8 cellular contexts compared by ENCODE assay signal in genomic region chr19:489418-490196, GRCh38. TPM values are rescaled to one million over a fixed set of nuclear protein-coding genes. Genes with fewer than 3 reads are reported as not detected.
DNase-seq lines count a peak whose midpoint lies in the region; ATAC-seq and TF ChIP-seq lines count a peak whose summit lies in the region.

No MANE protein-coding gene starts in this region.

- H3K4me3 Mint-ChIP-seq in activated CD4-positive, alpha-beta memory T cell treated with anti-CD3 and anti-CD28 coated beads, Interleukin-2, amount 10 ng/mL, durations not matched to agents 7 days and 5 days: peak overlapping the region; percentile 76
- peak overlapping the region; percentile 89 for H3K4me3 Mint-ChIP-seq in glutamatergic neuron (ENCODE audit: unreplicated experiment)

- H3K27ac ChIP-seq in C4-2B: peak overlapping the region; percentile 90

- H3K9me3 Mint-ChIP-seq in activated CD4-positive, alpha-beta memory T cell treated with anti-CD3 and anti-CD28 coated beads, Interleukin-2, amount 10 ng/mL, durations not matched to agents 7 days and 5 days: peaks cover 4% of the 10 kb centered on the region
- H3K9me3 Mint-ChIP-seq in glutamatergic neuron (ENCODE audit: unreplicated experiment): peaks cover 23% of the 10 kb centered on the region

- peak; percentile 22 for ATAC-seq in GM21825 (IDR thresholded peaks at IDR 0.05; ENCODE audit: unreplicated experiment)
- no peak for ATAC-seq in HG02642 (IDR thresholded peaks at IDR 0.05; ENCODE audit: poor library complexity, unreplicated experiment)
- no peak for ATAC-seq in HG03342 (IDR thresholded peaks at IDR 0.05; ENCODE audit: unreplicated experiment)

- POLR2A ChIA-PET in activated CD4-positive, alpha-beta memory T cell treated with anti-CD3 and anti-CD28 coated beads, Interleukin-2, amount 10 ng/mL, durations not matched to agents 7 days and 5 days (lab: Charles Lee): interaction anchor here (0.6 to 3.0 kb wide), 7 partner anchors 16 to 145 kb away, joined by 3 to 44 read pairs (median 3); partner anchors contain the start of genes MIER2 and TPGS1

- CTCF ChIA-PET in activated CD4-positive, alpha-beta memory T cell treated with anti-CD3 and anti-CD28 coated beads, Interleukin-2, amount 10 ng/mL, durations not matched to agents 7 days and 5 days (lab: Charles Lee): interaction anchor here (0.7 to 2.0 kb wide), 4 partner anchors 14 to 146 kb away, joined by 3 to 19 read pairs (median 7); no protein-coding TSS in a partner anchor

- H3K4me1 Mint-ChIP-seq in activated CD4-positive, alpha-beta memory T cell treated with anti-CD3 and anti-CD28 coated beads, Interleukin-2, amount 10 ng/mL, durations not matched to agents 7 days and 5 days: peaks cover 14% of the 10 kb centered on the region
- H3K4me1 Mint-ChIP-seq in glutamatergic neuron (ENCODE audit: low read depth, unreplicated experiment): peaks cover 22% of the 10 kb centered on the region

- H3K36me3 Mint-ChIP-seq in activated CD4-positive, alpha-beta memory T cell treated with anti-CD3 and anti-CD28 coated beads, Interleukin-2, amount 10 ng/mL, durations not matched to agents 7 days and 5 days (ENCODE audit: low read depth): peaks cover 4% of the 10 kb centered on the region
- H3K36me3 Mint-ChIP-seq in glutamatergic neuron (ENCODE audit: unreplicated experiment): no peaks in the 10 kb centered on the region

- DNase-seq in activated CD4-positive, alpha-beta memory T cell treated with anti-CD3 and anti-CD28 coated beads, Interleukin-2, amount 10 ng/mL, durations not matched to agents 7 days and 5 days: no peak
- DNase-seq in glutamatergic neuron (peak; percentile 76), pons (ENCODE audit: low spot score) (peak; percentile 42), NCI-H2029 (lab: John Stamatoyannopoulos, UW) (no peak)

- H3K27ac Mint-ChIP-seq in activated CD4-positive, alpha-beta memory T cell treated with anti-CD3 and anti-CD28 coated beads, Interleukin-2, amount 10 ng/mL, durations not matched to agents 7 days and 5 days: peak overlapping the region; percentile 76
- H3K27ac Mint-ChIP-seq in glutamatergic neuron (ENCODE audit: unreplicated experiment): peak overlapping the region; percentile 92

- H3K27me3 Mint-ChIP-seq in activated CD4-positive, alpha-beta memory T cell treated with anti-CD3 and anti-CD28 coated beads, Interleukin-2, amount 10 ng/mL, durations not matched to agents 7 days and 5 days: peaks cover 4% of the 10 kb centered on the region
- peaks cover 32% of the 10 kb centered on the region for H3K27me3 Mint-ChIP-seq in glutamatergic neuron (ENCODE audit: unreplicated experiment)

- TF ChIP-seq CTCF in C4-2B (conservative IDR thresholded peaks at IDR 0.05): no peak
- TF ChIP-seq CTCF in glutamatergic neuron (IDR thresholded peaks at IDR 0.05; ENCODE audit: partially characterized antibody, unreplicated experiment): no peak

RNA-seq across cellular contexts. Expression of gene MADCAM1, which starts 6.7 kb away (rescaled TPM):
- under 1 TPM; 0.78 to 0.81 TPM for total RNA-seq in activated CD4-positive, alpha-beta memory T cell treated with anti-CD3 and anti-CD28 coated beads, Interleukin-2, amount 10 ng/mL, durations not matched to agents 7 days and 5 days
- total RNA-seq in glutamatergic neuron (ENCODE audit: unreplicated experiment): 1.7 TPM

RNA-seq across cellular contexts. Expression of gene TPGS1, which starts 17.7 kb away (rescaled TPM):
- total RNA-seq in activated CD4-positive, alpha-beta memory T cell treated with anti-CD3 and anti-CD28 coated beads, Interleukin-2, amount 10 ng/mL, durations not matched to agents 7 days and 5 days: 10 to 100 TPM; 22.9 to 24.0 TPM
- 20.0 TPM for total RNA-seq in glutamatergic neuron (ENCODE audit: unreplicated experiment)

RNA-seq across cellular contexts. Expression of gene SHC2, which starts 28.8 kb away (rescaled TPM):
- not detected for total RNA-seq in activated CD4-positive, alpha-beta memory T cell treated with anti-CD3 and anti-CD28 coated beads, Interleukin-2, amount 10 ng/mL, durations not matched to agents 7 days and 5 days
- 343 TPM for total RNA-seq in glutamatergic neuron (ENCODE audit: unreplicated experiment)

RNA-seq across cellular contexts. Expression of gene CDC34, which starts 42.0 kb away (rescaled TPM):
- 10 to 100 TPM; 50.3 to 50.4 TPM for total RNA-seq in activated CD4-positive, alpha-beta memory T cell treated with anti-CD3 and anti-CD28 coated beads, Interleukin-2, amount 10 ng/mL, durations not matched to agents 7 days and 5 days
- total RNA-seq in glutamatergic neuron (ENCODE audit: unreplicated experiment): 136 TPM

RNA-seq across cellular contexts. Expression of gene GZMM, which starts 54.2 kb away (rescaled TPM):
- 10 to 100 TPM; 45.1 to 45.2 TPM for total RNA-seq in activated CD4-positive, alpha-beta memory T cell treated with anti-CD3 and anti-CD28 coated beads, Interleukin-2, amount 10 ng/mL, durations not matched to agents 7 days and 5 days
- 0.47 TPM for total RNA-seq in glutamatergic neuron (ENCODE audit: unreplicated experiment)

Comparison
In these comparisons a context has a peak if more than half of its experiments do, and no peak if none do; other contexts are left out.
1. DNase-seq: peak in glutamatergic neuron (single experiment) and pons (single experiment); none in activated CD4-positive, alpha-beta memory T cell treated with anti-CD3 and anti-CD28 coated beads, Interleukin-2, amount 10 ng/mL, durations not matched to agents 7 days and 5 days (single experiment) and NCI-H2029 (single experiment).
2. RNA of gene SHC2, which starts 28.8 kb away (total RNA-seq): 343 TPM in glutamatergic neuron (single experiment); not detected in activated CD4-positive, alpha-beta memory T cell treated with anti-CD3 and anti-CD28 coated beads, Interleukin-2, amount 10 ng/mL, durations not matched to agents 7 days and 5 days; every median in the first group is over 100 times any median in the second.